11 cellular contexts compared by ENCODE assay signal in the genomic region with DNA sequence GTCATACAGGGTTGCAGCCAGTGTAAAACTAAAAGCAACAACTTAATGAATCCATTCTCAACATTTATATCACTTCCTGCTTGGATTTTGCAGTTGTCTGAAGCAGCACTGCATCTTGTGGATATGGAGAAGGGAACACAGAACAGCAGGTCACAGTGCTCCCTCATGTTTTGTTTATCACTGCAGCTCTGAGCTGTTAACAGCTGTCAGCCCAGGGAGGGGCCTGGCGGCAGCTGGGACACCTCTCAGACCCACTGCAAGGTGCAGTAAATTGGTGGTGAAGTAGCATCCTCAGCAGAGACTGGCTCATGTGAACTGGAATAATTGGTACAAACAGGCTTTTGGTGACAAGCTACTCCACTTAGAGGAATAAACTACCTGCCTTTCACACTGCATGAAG.
"Had no signal": no experiment of that assay in that cellular context is flagged by ENCODE, and none has a peak within 500 bp of the region (broad histone marks: within the 10 kb centered on the region; RNA-seq: fewer than 3 reads in every experiment).

No MANE protein-coding gene starts in this region.

- H3K27ac Mint-ChIP-seq: activated CD4-positive, alpha-beta T cell treated with anti-CD3 and anti-CD28 coated beads for 36 hours; activated CD8-positive, alpha-beta T cell treated with anti-CD3 and anti-CD28 coated beads, Interleukin-2, amount 10 ng/mL, durations not matched to agents 7 days and 5 days; activated T-helper 1 cell treated with anti-CD3 and anti-CD28 coated beads, Interleukin-12 subunit alpha, Interleukin-12 subunit beta, Interleukin-2, Interleukin-4 antibody, amounts not matched to agents 30 ng/mL and 10 ng/mL and 1 ng/mL, durations not matched to agents 14 hours and 24 hours and 36 hours had no signal

- DNase-seq: activated CD4-positive, alpha-beta T cell treated with anti-CD3 and anti-CD28 coated beads for 36 hours; activated CD8-positive, alpha-beta memory T cell treated with anti-CD3 and anti-CD28 coated beads, Interleukin-2, amount 50 U/mL, for 48 hours; activated CD8-positive, alpha-beta T cell treated with anti-CD3 and anti-CD28 coated beads, Interleukin-2, amount 10 ng/mL, durations not matched to agents 7 days and 5 days; activated naive CD4-positive, alpha-beta T cell treated with Interleukin-2 at 50 U/mL for 16 hours; dorsolateral prefrontal cortex; lower lobe of right lung; midbrain; posterior cingulate gyrus; stomach; WERI-Rb-1 had no signal

- ATAC-seq: activated CD4-positive, alpha-beta T cell treated with anti-CD3 and anti-CD28 coated beads for 36 hours; activated CD8-positive, alpha-beta T cell treated with anti-CD3 and anti-CD28 coated beads, Interleukin-2, amount 10 ng/mL, durations not matched to agents 7 days and 5 days; lower lobe of right lung had no signal

- H3K4me1 Mint-ChIP-seq: activated CD4-positive, alpha-beta T cell treated with anti-CD3 and anti-CD28 coated beads for 36 hours had no signal

- H3K4me3 Mint-ChIP-seq: activated CD4-positive, alpha-beta T cell treated with anti-CD3 and anti-CD28 coated beads for 36 hours; activated CD8-positive, alpha-beta T cell treated with anti-CD3 and anti-CD28 coated beads, Interleukin-2, amount 10 ng/mL, durations not matched to agents 7 days and 5 days; activated T-helper 1 cell treated with anti-CD3 and anti-CD28 coated beads, Interleukin-12 subunit alpha, Interleukin-12 subunit beta, Interleukin-2, Interleukin-4 antibody, amounts not matched to agents 30 ng/mL and 10 ng/mL and 1 ng/mL, durations not matched to agents 14 hours and 24 hours and 36 hours had no signal

- H3K9me3 Mint-ChIP-seq: activated T-helper 1 cell treated with anti-CD3 and anti-CD28 coated beads, Interleukin-12 subunit alpha, Interleukin-12 subunit beta, Interleukin-2, Interleukin-4 antibody, amounts not matched to agents 30 ng/mL and 10 ng/mL and 1 ng/mL, durations not matched to agents 14 hours and 24 hours and 36 hours had no signal
